In the genomic region with DNA sequence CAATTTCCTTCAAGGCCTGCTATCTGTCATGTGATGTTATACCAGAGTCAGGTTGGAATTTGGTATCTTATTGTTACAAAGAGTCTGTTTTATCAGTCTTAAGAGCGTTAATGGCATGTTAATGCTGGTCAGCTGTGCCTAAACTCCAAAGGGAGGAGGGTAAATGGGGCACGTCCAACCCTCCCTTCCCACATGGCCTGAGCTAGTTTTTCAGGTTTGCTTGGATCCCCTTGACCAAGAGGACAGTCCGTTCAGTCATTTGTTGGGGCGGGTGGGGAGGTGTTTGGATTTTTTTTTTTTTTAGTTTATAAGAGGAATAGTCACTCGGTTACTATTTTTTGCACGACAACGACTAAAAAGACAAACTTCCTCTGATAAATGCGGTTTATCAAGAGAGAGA, we compare ENCODE assay signal across 19 cellular contexts.
"Had no signal": no experiment of that assay in that cellular context is flagged by ENCODE, and none has a peak within 500 bp of the region (broad histone marks: within the 10 kb centered on the region; RNA-seq: fewer than 3 reads in every experiment).

No MANE protein-coding gene starts in this region.

- ATAC-seq: activated CD8-positive, alpha-beta T cell treated with anti-CD3 and anti-CD28 coated beads, Interleukin-2, amount 10 ng/mL, durations not matched to agents 7 days and 5 days; activated T-helper 17 cell treated with anti-CD3 and anti-CD28 coated beads, Interleukin-2, amount 50 U/mL, for 72 hours; body of pancreas; effector memory CD8-positive, alpha-beta T cell; natural killer cell; psoas muscle; right lobe of liver; stimulated activated effector memory CD8-positive, alpha-beta T cell treated with anti-CD3 and anti-CD28 coated beads, Interleukin-12 subunit alpha, Interleukin-12 subunit beta, amount 100 ng/mL, for 72 hours; WTC11 had no signal

- DNase-seq: activated CD4-positive, alpha-beta T cell treated with anti-CD3 and anti-CD28 coated beads for 48 hours; activated CD8-positive, alpha-beta T cell treated with anti-CD3 and anti-CD28 coated beads, Interleukin-2, amount 10 ng/mL, durations not matched to agents 7 days and 5 days; activated naive CD4-positive, alpha-beta T cell treated with anti-CD3 and anti-CD28 coated beads, Interleukin-2, amount 10 ng/mL, durations not matched to agents 7 days and 5 days; body of pancreas; effector memory CD8-positive, alpha-beta T cell; erythroblast; mucosa of descending colon; natural killer cell; nucleus accumbens; psoas muscle; right lobe of liver; substantia nigra had no signal

- H3K36me3 ChIP-seq: right lobe of liver, upper lobe of left lung had no signal

- H3K9me3 Mint-ChIP-seq: activated naive CD4-positive, alpha-beta T cell treated with anti-CD3 and anti-CD28 coated beads, Interleukin-2, amount 10 ng/mL, durations not matched to agents 7 days and 5 days; activated T-helper 17 cell treated with anti-CD3 and anti-CD28 coated beads, Interleukin-2, amount 50 U/mL, for 72 hours; dendritic cell treated with granulocyte-macrophage colony-stimulating factor and Interleukin-4, amounts not matched to agents 40 ng/mL and 50 ng/mL, for 4 days; effector memory CD8-positive, alpha-beta T cell; natural killer cell; stimulated activated effector memory CD8-positive, alpha-beta T cell treated with anti-CD3 and anti-CD28 coated beads, Interleukin-12 subunit alpha, Interleukin-12 subunit beta, amount 100 ng/mL, for 72 hours; T-helper 1 cell treated with Interleukin-12 subunit alpha and Interleukin-12 subunit beta and Interleukin-4 antibody, amounts not matched to agents 30 μg/mL and 1 μg/mL, for 36 hours; WTC11 had no signal

- H3K79me2 ChIP-seq: hepatocyte had no signal

- H3K27ac Mint-ChIP-seq: activated CD8-positive, alpha-beta T cell treated with anti-CD3 and anti-CD28 coated beads, Interleukin-2, amount 10 ng/mL, durations not matched to agents 7 days and 5 days; activated naive CD4-positive, alpha-beta T cell treated with anti-CD3 and anti-CD28 coated beads, Interleukin-2, amount 10 ng/mL, durations not matched to agents 7 days and 5 days; activated T-helper 17 cell treated with anti-CD3 and anti-CD28 coated beads, Interleukin-2, amount 50 U/mL, for 72 hours; effector memory CD8-positive, alpha-beta T cell; natural killer cell; stimulated activated effector memory CD8-positive, alpha-beta T cell treated with anti-CD3 and anti-CD28 coated beads, Interleukin-12 subunit alpha, Interleukin-12 subunit beta, amount 100 ng/mL, for 72 hours; T-helper 1 cell treated with Interleukin-12 subunit alpha and Interleukin-12 subunit beta and Interleukin-4 antibody, amounts not matched to agents 30 μg/mL and 1 μg/mL, for 36 hours; WTC11 had no signal

- H3K4me2 ChIP-seq: hepatocyte had no signal

- H3K27me3 ChIP-seq: body of pancreas, hepatocyte, right lobe of liver, upper lobe of left lung had no signal

- H3K27me3 Mint-ChIP-seq: activated T-helper 17 cell treated with anti-CD3 and anti-CD28 coated beads, Interleukin-2, amount 50 U/mL, for 72 hours; effector memory CD8-positive, alpha-beta T cell had no signal

- H3K36me3 Mint-ChIP-seq: activated naive CD4-positive, alpha-beta T cell treated with anti-CD3 and anti-CD28 coated beads, Interleukin-2, amount 10 ng/mL, durations not matched to agents 7 days and 5 days; natural killer cell; stimulated activated effector memory CD8-positive, alpha-beta T cell treated with anti-CD3 and anti-CD28 coated beads, Interleukin-12 subunit alpha, Interleukin-12 subunit beta, amount 100 ng/mL, for 72 hours; WTC11 had no signal

- H3K4me1 Mint-ChIP-seq: activated T-helper 17 cell treated with anti-CD3 and anti-CD28 coated beads, Interleukin-2, amount 50 U/mL, for 72 hours had no signal

- H3K4me3 ChIP-seq: body of pancreas, hepatocyte, mucosa of descending colon, psoas muscle, right lobe of liver, upper lobe of left lung had no signal

- H3K4me3 Mint-ChIP-seq: activated CD8-positive, alpha-beta T cell treated with anti-CD3 and anti-CD28 coated beads, Interleukin-2, amount 10 ng/mL, durations not matched to agents 7 days and 5 days; activated naive CD4-positive, alpha-beta T cell treated with anti-CD3 and anti-CD28 coated beads, Interleukin-2, amount 10 ng/mL, durations not matched to agents 7 days and 5 days; activated T-helper 17 cell treated with anti-CD3 and anti-CD28 coated beads, Interleukin-2, amount 50 U/mL, for 72 hours; dendritic cell treated with granulocyte-macrophage colony-stimulating factor and Interleukin-4, amounts not matched to agents 40 ng/mL and 50 ng/mL, for 4 days; effector memory CD8-positive, alpha-beta T cell; natural killer cell; stimulated activated effector memory CD8-positive, alpha-beta T cell treated with anti-CD3 and anti-CD28 coated beads, Interleukin-12 subunit alpha, Interleukin-12 subunit beta, amount 100 ng/mL, for 72 hours; T-helper 1 cell treated with Interleukin-12 subunit alpha and Interleukin-12 subunit beta and Interleukin-4 antibody, amounts not matched to agents 30 μg/mL and 1 μg/mL, for 36 hours; WTC11 had no signal

- H3K4me1 ChIP-seq: body of pancreas, psoas muscle had no signal

- H3K9me3 ChIP-seq: body of pancreas, mucosa of descending colon, psoas muscle, right lobe of liver, upper lobe of left lung had no signal

- H2AFZ ChIP-seq: hepatocyte had no signal

- H3K27ac ChIP-seq: body of pancreas, hepatocyte, psoas muscle, right lobe of liver, upper lobe of left lung had no signal
